14 cellular contexts compared by ENCODE assay signal in the genomic region with DNA sequence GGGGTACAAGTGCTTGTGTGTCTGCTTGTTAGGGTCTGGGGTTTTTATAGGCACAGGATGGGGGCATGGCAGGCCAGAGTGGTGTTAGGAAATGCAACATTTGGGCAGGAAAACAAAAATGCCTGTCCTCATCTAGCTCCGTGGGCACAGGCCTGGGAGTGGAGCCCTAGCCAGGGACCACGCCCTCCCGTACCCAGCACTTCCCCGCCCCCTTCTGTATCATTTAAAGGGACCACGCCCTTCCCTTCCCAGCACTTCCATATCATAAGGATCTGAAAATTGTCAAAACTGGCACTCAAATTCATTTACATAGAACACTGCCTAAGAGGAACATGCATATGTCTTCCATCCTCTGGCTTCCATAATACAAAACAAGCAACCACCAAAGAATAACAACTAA.
"Had no signal": no experiment of that assay in that cellular context is flagged by ENCODE, and none has a peak within 500 bp of the region (broad histone marks: within the 10 kb centered on the region; RNA-seq: fewer than 3 reads in every experiment).

No MANE protein-coding gene starts in this region.

- H3K4me1 ChIP-seq: left lung, thyroid gland had no signal

- H3K4me3 ChIP-seq: hepatocyte, left lung, thyroid gland had no signal

- H3K27me3 ChIP-seq: hepatocyte, left lung, thyroid gland had no signal

- H3K36me3 ChIP-seq: left lung, thyroid gland, WERI-Rb-1 had no signal

- ATAC-seq: activated CD8-positive, alpha-beta memory T cell treated with anti-CD3 and anti-CD28 coated beads, Interleukin-2, amount 10 ng/mL, durations not matched to agents 7 days and 5 days; left lung; naive thymus-derived CD8-positive, alpha-beta T cell; stimulated activated effector memory CD8-positive, alpha-beta T cell treated with anti-CD3 and anti-CD28 coated beads, Interleukin-12 subunit alpha, Interleukin-12 subunit beta, amount 100 ng/mL, for 72 hours had no signal

- H3K27ac ChIP-seq: hepatocyte, left lung, thyroid gland, WERI-Rb-1 had no signal

- H3K9me3 ChIP-seq: left lung, thyroid gland had no signal

- DNase-seq: activated CD4-positive, alpha-beta T cell treated with anti-CD3 and anti-CD28 coated beads, Interleukin-2, amount 50 U/mL, for 48 hours; activated CD8-positive, alpha-beta memory T cell treated with anti-CD3 and anti-CD28 coated beads, Interleukin-2, amount 10 ng/mL, durations not matched to agents 7 days and 5 days; activated effector memory CD4-positive, alpha-beta T cell treated with Interleukin-2 at 50 U/mL for 16 hours; activated T-cell treated with anti-CD3 and anti-CD28 coated beads, Interleukin-2, amount 50 U/mL, for 24 hours; left lung; mammary epithelial cell; naive thymus-derived CD8-positive, alpha-beta T cell; retina; stimulated activated CD4-positive, alpha-beta T cell treated with anti-CD3 and anti-CD28 coated beads, Interleukin-12 subunit alpha, Interleukin-12 subunit beta, amount 100 ng/mL, for 4 hours; stimulated activated CD4-positive, alpha-beta T cell treated with anti-CD3 and anti-CD28 coated beads, Interleukin-2, amount 100 ng/mL, for 24 hours; thyroid gland; WERI-Rb-1 had no signal
